12 cellular contexts compared by ENCODE assay signal in genomic region chr14:49940805-49941421, GRCh38. TPM values are rescaled to one million over a fixed set of nuclear protein-coding genes. Genes with fewer than 3 reads are reported as not detected.
DNase-seq lines count a peak whose midpoint lies in the region; ATAC-seq, FAIRE-seq and TF ChIP-seq lines count a peak whose summit lies in the region.
"Had no signal": no experiment of that assay in that cellular context is flagged by ENCODE, and none has a peak within 500 bp of the region (broad histone marks: within the 10 kb centered on the region; RNA-seq: fewer than 3 reads in every experiment).

No MANE protein-coding gene starts in this region.

- intact Hi-C loops in mucosa of descending colon (cut with DNase I, micrococcal nuclease) = no loop called here

- no peaks in the 10 kb centered on the region for H3K79me2 ChIP-seq in Loucy (ENCODE audit: insufficient read depth, low read length)

- DNase-seq in CD4-positive, CD25-positive, alpha-beta regulatory T cell = peak in 2 of 3 donors; percentile 50 to 84
- peak; percentile 60 for DNase-seq in bronchial epithelial cell (ENCODE audit: low read depth)
- DNase-seq in mucosa of descending colon = no peak
- no peak for DNase-seq in HUDEP-2 (lab: John Stamatoyannopoulos, UW; ENCODE audit: unreplicated experiment in 76 of 76)
- DNase-seq in NCI-H446 (lab: John Stamatoyannopoulos, UW) = no peak
- DNase-seq in T1000 (lab: John Stamatoyannopoulos, UW) = no peak
- DNase-seq in NCI-H2029 treated with DMSO at 0.1 percent for 48 hours (lab: John Stamatoyannopoulos, UW) = no peak
- DNase-seq: GF-D8, NCI-H187, RPMI8226 had no signal

- H3K4me1 Mint-ChIP-seq in CD4-positive, CD25-positive, alpha-beta regulatory T cell = peaks cover 27 to 71% (median 46%) of the 10 kb centered on the region in 4 donors

- H3K27me3 Mint-ChIP-seq in CD4-positive, CD25-positive, alpha-beta regulatory T cell = no peaks in the 10 kb centered on the region

- peaks cover 0 to 2% of the 10 kb centered on the region in 2 experiments for H3K9me3 ChIP-seq in CD4-positive, CD25-positive, alpha-beta regulatory T cell (ENCODE audit: control insufficient read depth in 2 of 2, low read length in 2 of 2)
- H3K9me3 ChIP-seq in Loucy (ENCODE audit: insufficient read depth, low read depth, low read length) (no peaks in the 10 kb centered on the region), mucosa of descending colon (no peaks in the 10 kb centered on the region)

- TF ChIP-seq CTCF in Loucy (conservative IDR thresholded peaks at IDR 0.05; ENCODE audit: low read length) (no peak), bronchial epithelial cell (IDR thresholded peaks at IDR 0.05; ENCODE audit: insufficient read depth, low read length, severe bottlenecking) (no peak), mucosa of descending colon (IDR thresholded peaks at IDR 0.05) (no peak)

- H3K9me3 Mint-ChIP-seq in CD4-positive, CD25-positive, alpha-beta regulatory T cell = peaks cover 0 to 19% (median 7%) of the 10 kb centered on the region in 7 donors

- H2AFZ ChIP-seq in Loucy (ENCODE audit: low read length) = no peak overlapping the region

- no peaks in the 10 kb centered on the region for H4K20me1 ChIP-seq in Loucy (ENCODE audit: insufficient read depth, low read length, poor library complexity, severe bottlenecking)

- no peaks in the 10 kb centered on the region for H3K27me3 ChIP-seq in CD4-positive, CD25-positive, alpha-beta regulatory T cell (ENCODE audit: control insufficient read depth, insufficient read depth, low read length)
- H3K27me3 ChIP-seq in Loucy (ENCODE audit: insufficient read depth, low read length, poor library complexity, severe bottlenecking) (no peaks in the 10 kb centered on the region), bronchial epithelial cell (ENCODE audit: control insufficient read depth, insufficient read depth, low read length) (no peaks in the 10 kb centered on the region)

- H3K4me2 ChIP-seq in Loucy (ENCODE audit: low read depth, low read length, poor library complexity, severe bottlenecking) = peak overlapping the region; percentile 55

- H3K4me3 ChIP-seq in CD4-positive, CD25-positive, alpha-beta regulatory T cell (ENCODE audit: low read depth, low read length) = peak overlapping the region; percentile 71
- H3K4me3 ChIP-seq in Loucy (ENCODE audit: low read length, poor library complexity, severe bottlenecking) = no peak overlapping the region
- no peak overlapping the region for H3K4me3 ChIP-seq in bronchial epithelial cell (ENCODE audit: low read depth, low read length)
- H3K4me3 ChIP-seq in mucosa of descending colon = no peak overlapping the region

- peaks cover 11% of the 10 kb centered on the region for H3K36me3 Mint-ChIP-seq in CD4-positive, CD25-positive, alpha-beta regulatory T cell

- H3F3A ChIP-seq in Loucy (ENCODE audit: low read depth) = 0 out of 2 replicates have a peak, but pooled peaks cover 5% of the 10 kb centered on the region

- H3K27ac Mint-ChIP-seq in CD4-positive, CD25-positive, alpha-beta regulatory T cell = peak overlapping the region; percentile 67 to 81 (median 73)

- H3K4me3 Mint-ChIP-seq in CD4-positive, CD25-positive, alpha-beta regulatory T cell = peak overlapping the region; percentile 20 to 61 (median 52)

- no peak overlapping the region for H3K9ac ChIP-seq in Loucy (ENCODE audit: low read depth, low read length, poor library complexity, severe bottlenecking)

- H3K9me2 ChIP-seq in Loucy (replicated peaks; ENCODE audit: low read depth, low read length) = no peaks in the 10 kb centered on the region

- H3K36me3 ChIP-seq in CD4-positive, CD25-positive, alpha-beta regulatory T cell (ENCODE audit: control insufficient read depth, insufficient read depth, low read length) = no peaks in the 10 kb centered on the region
- H3K36me3 ChIP-seq in Loucy (ENCODE audit: insufficient read depth, low read length) (no peaks in the 10 kb centered on the region), bronchial epithelial cell (ENCODE audit: control insufficient read depth, insufficient read depth, low read length) (no peaks in the 10 kb centered on the region), mucosa of descending colon (ENCODE audit: low read depth) (no peaks in the 10 kb centered on the region)

- peak overlapping the region; percentile 64 for H3K27ac ChIP-seq in CD4-positive, CD25-positive, alpha-beta regulatory T cell (ENCODE audit: insufficient read depth, low read length, poor library complexity, severe bottlenecking)

- peaks cover 40% of the 10 kb centered on the region for H3K4me1 ChIP-seq in CD4-positive, CD25-positive, alpha-beta regulatory T cell (ENCODE audit: control insufficient read depth, insufficient read depth, low read length, poor library complexity, severe bottlenecking)
- H3K4me1 ChIP-seq in Loucy (ENCODE audit: insufficient read depth, low read length, poor library complexity, severe bottlenecking) = peaks cover 24% of the 10 kb centered on the region
- H3K4me1 ChIP-seq in mucosa of descending colon (ENCODE audit: low read depth) = peaks cover 10% of the 10 kb centered on the region

- peak; percentile 63 to 68 for ATAC-seq in CD4-positive, CD25-positive, alpha-beta regulatory T cell (ENCODE audit: low read depth in 2 of 2)
- peak; percentile 42 for ATAC-seq in mucosa of descending colon

- FAIRE-seq in bronchial epithelial cell (lab: Jason Lieb, UNC) = no peak
- FAIRE-seq: colon had no signal

RNA-seq across cellular contexts. Expression of gene ARF6, which starts 48.0 kb away (rescaled TPM):
- total RNA-seq in CD4-positive, CD25-positive, alpha-beta regulatory T cell = 94.6 TPM
- 100 to 1,000 TPM; 148 to 171 (median 153) TPM for polyA plus RNA-seq in CD4-positive, CD25-positive, alpha-beta regulatory T cell
- 83.2 and 90.0 TPM in 2 replicates for total RNA-seq in bronchial epithelial cell
- 100 to 1,000 TPM in 2 of 3 donors, 10 to 100 TPM in 1; 84.3 to 125 (median 123) TPM for total RNA-seq in mucosa of descending colon

Comparison
In these comparisons a context has a peak if more than half of its experiments do, and no peak if none do; other contexts are left out.
1. DNase-seq: peak in CD4-positive, CD25-positive, alpha-beta regulatory T cell (2 of 3) and bronchial epithelial cell (single experiment); none in mucosa of descending colon (0 of 3), HUDEP-2 (0 of 76), NCI-H446 (0 of 2), T1000 (single experiment) and NCI-H2029 treated with DMSO at 0.1 percent for 48 hours (single experiment).